Comparison of ENCODE assay signal across 13 cellular contexts in genomic region chr9:83060557-83060956, GRCh38. TPM values are rescaled to one million over a fixed set of nuclear protein-coding genes. Genes with fewer than 3 reads are reported as not detected.
DNase-seq lines count a peak whose midpoint lies in the region; ATAC-seq and TF ChIP-seq lines count a peak whose summit lies in the region.
"Had no signal": no experiment of that assay in that cellular context is flagged by ENCODE, and none has a peak within 500 bp of the region (broad histone marks: within the 10 kb centered on the region; RNA-seq: fewer than 3 reads in every experiment).

No MANE protein-coding gene starts in this region.

- H3K4me1 ChIP-seq in transverse colon = peaks cover 3 to 41% (median 24%) of the 10 kb centered on the region in 4 donors

- 58 to 80% methylated on average over 2 to 3 of the region's 3 CpGs for WGBS in transverse colon (ENCODE audit: low coverage in 1 of 2), 2 donors

- POLR2A ChIA-PET in activated CD4-positive, alpha-beta memory T cell treated with anti-CD3 and anti-CD28 coated beads, Interleukin-2, amount 10 ng/mL, durations not matched to agents 7 days and 5 days (lab: Charles Lee) = no interaction called here

- TF ChIP-seq CTCF in epithelial cell of esophagus (IDR thresholded peaks at IDR 0.05; ENCODE audit: insufficient read depth, low read depth, low read length, missing control alignments) = no peak
- no peak for TF ChIP-seq CTCF in transverse colon (IDR thresholded peaks at IDR 0.05)

- CTCF ChIA-PET in activated CD4-positive, alpha-beta memory T cell treated with anti-CD3 and anti-CD28 coated beads, Interleukin-2, amount 10 ng/mL, durations not matched to agents 7 days and 5 days (lab: Charles Lee) = no interaction called here

- intact Hi-C loops in transverse colon (cut with DNase I; ENCODE audit: low total_unique reads) = no loop called here

- peak overlapping the region; percentile 63 for H3K4me3 ChIP-seq in epithelial cell of esophagus (ENCODE audit: low read length)
- peak overlapping the region in 2 of 4 donors; percentile 55 to 63 for H3K4me3 ChIP-seq in transverse colon
- H3K4me3 ChIP-seq: neural progenitor cell had no signal

- H3K36me3 Mint-ChIP-seq in activated CD4-positive, alpha-beta memory T cell treated with anti-CD3 and anti-CD28 coated beads, Interleukin-2, amount 10 ng/mL, durations not matched to agents 7 days and 5 days (ENCODE audit: low read depth) = peaks cover 9% of the 10 kb centered on the region
- H3K36me3 Mint-ChIP-seq: neural progenitor cell, T-cell had no signal

- peak overlapping the region; percentile 87 to 93 (median 90) for H3K27ac ChIP-seq in transverse colon
- H3K27ac ChIP-seq: 22Rv1, neural progenitor cell had no signal

- H3K9me3 ChIP-seq in transverse colon = no peaks in the 10 kb centered on the region
- H3K9me3 ChIP-seq: thyroid gland had no signal

- H3K27me3 Mint-ChIP-seq in activated CD4-positive, alpha-beta memory T cell treated with anti-CD3 and anti-CD28 coated beads, Interleukin-2, amount 10 ng/mL, durations not matched to agents 7 days and 5 days = peaks cover 25% of the 10 kb centered on the region

- H3K27me3 ChIP-seq in transverse colon = peaks cover 34% of the 10 kb centered on the region
- H3K27me3 ChIP-seq: thyroid gland had no signal

- peak; percentile 22 for DNase-seq in NCI-H146 (lab: John Stamatoyannopoulos, UW)
- no peak for DNase-seq in NCI-H146 treated with DMSO at 0.1 percent for 48 hours (lab: John Stamatoyannopoulos, UW; ENCODE audit: unreplicated experiment)
- DNase-seq in NCI-H510A (lab: John Stamatoyannopoulos, UW) = peak; percentile 72
- no peak for DNase-seq in epithelial cell of esophagus (ENCODE audit: low read depth)
- DNase-seq in transverse colon = no peak
- DNase-seq in central memory CD4-positive, alpha-beta T cell = no peak
- no peak for DNase-seq in activated CD4-positive, alpha-beta memory T cell treated with anti-CD3 and anti-CD28 coated beads, Interleukin-2, amount 10 ng/mL, durations not matched to agents 7 days and 5 days
- DNase-seq: aorta, T-cell had no signal

- in situ Hi-C loops in transverse colon (cut with MboI; ENCODE audit: low pct_ligation_motif_present in 1 of 4, low pct_unique_long_range_greater_than_20kb in 1 of 4, low sequenced_read_pairs in 3 of 4) = no loop called here

- H3K4me3 Mint-ChIP-seq in activated CD4-positive, alpha-beta memory T cell treated with anti-CD3 and anti-CD28 coated beads, Interleukin-2, amount 10 ng/mL, durations not matched to agents 7 days and 5 days = no peak overlapping the region
- H3K4me3 Mint-ChIP-seq: T-cell had no signal

- no peak overlapping the region for H3K27ac Mint-ChIP-seq in activated CD4-positive, alpha-beta memory T cell treated with anti-CD3 and anti-CD28 coated beads, Interleukin-2, amount 10 ng/mL, durations not matched to agents 7 days and 5 days
- H3K27ac Mint-ChIP-seq: neural progenitor cell, T-cell had no signal

- H3K9me3 Mint-ChIP-seq in activated CD4-positive, alpha-beta memory T cell treated with anti-CD3 and anti-CD28 coated beads, Interleukin-2, amount 10 ng/mL, durations not matched to agents 7 days and 5 days = peaks cover 5% of the 10 kb centered on the region
- H3K9me3 Mint-ChIP-seq: neural progenitor cell had no signal

- TF ChIP-seq EP300 in transverse colon (IDR thresholded peaks at IDR 0.05; ENCODE audit: low read depth) = no peak

- no peaks in the 10 kb centered on the region for H3K4me1 Mint-ChIP-seq in activated CD4-positive, alpha-beta memory T cell treated with anti-CD3 and anti-CD28 coated beads, Interleukin-2, amount 10 ng/mL, durations not matched to agents 7 days and 5 days
- H3K4me1 Mint-ChIP-seq: T-cell had no signal

- TF ChIP-seq POLR2A in transverse colon (IDR thresholded peaks at IDR 0.05) = no peak

- ATAC-seq in HG03139 (IDR thresholded peaks at IDR 0.05; ENCODE audit: unreplicated experiment) = no peak
- ATAC-seq: T-cell had no signal

- no peaks in the 10 kb centered on the region for H3K36me3 ChIP-seq in transverse colon
- H3K36me3 ChIP-seq: neural progenitor cell, thyroid gland had no signal

RNA-seq across cellular contexts. Expression of gene RASEF, which starts 2.4 kb away (rescaled TPM):
- 100 to 1,000 TPM in 2 of 4 donors, 10 to 100 TPM in 2; 69.9 to 189 (median 105) TPM for total RNA-seq in transverse colon
- total RNA-seq in activated CD4-positive, alpha-beta memory T cell treated with anti-CD3 and anti-CD28 coated beads, Interleukin-2, amount 10 ng/mL, durations not matched to agents 7 days and 5 days = not detected

Comparison
In these comparisons a context has a peak if more than half of its experiments do, and no peak if none do; other contexts are left out.
1. DNase-seq: peak in NCI-H146 (single experiment) and NCI-H510A (single experiment); none in NCI-H146 treated with DMSO at 0.1 percent for 48 hours (single experiment), epithelial cell of esophagus (single experiment), transverse colon (single experiment), central memory CD4-positive, alpha-beta T cell (single experiment) and activated CD4-positive, alpha-beta memory T cell treated with anti-CD3 and anti-CD28 coated beads, Interleukin-2, amount 10 ng/mL, durations not matched to agents 7 days and 5 days (single experiment).
2. RNA of gene RASEF, which starts 2.4 kb away (total RNA-seq): 69.9 to 189 TPM in transverse colon; not detected in activated CD4-positive, alpha-beta memory T cell treated with anti-CD3 and anti-CD28 coated beads, Interleukin-2, amount 10 ng/mL, durations not matched to agents 7 days and 5 days; every median in the first group is over 10 times any median in the second.